ENCODE assay signal across 18 cellular contexts in the genomic region with DNA sequence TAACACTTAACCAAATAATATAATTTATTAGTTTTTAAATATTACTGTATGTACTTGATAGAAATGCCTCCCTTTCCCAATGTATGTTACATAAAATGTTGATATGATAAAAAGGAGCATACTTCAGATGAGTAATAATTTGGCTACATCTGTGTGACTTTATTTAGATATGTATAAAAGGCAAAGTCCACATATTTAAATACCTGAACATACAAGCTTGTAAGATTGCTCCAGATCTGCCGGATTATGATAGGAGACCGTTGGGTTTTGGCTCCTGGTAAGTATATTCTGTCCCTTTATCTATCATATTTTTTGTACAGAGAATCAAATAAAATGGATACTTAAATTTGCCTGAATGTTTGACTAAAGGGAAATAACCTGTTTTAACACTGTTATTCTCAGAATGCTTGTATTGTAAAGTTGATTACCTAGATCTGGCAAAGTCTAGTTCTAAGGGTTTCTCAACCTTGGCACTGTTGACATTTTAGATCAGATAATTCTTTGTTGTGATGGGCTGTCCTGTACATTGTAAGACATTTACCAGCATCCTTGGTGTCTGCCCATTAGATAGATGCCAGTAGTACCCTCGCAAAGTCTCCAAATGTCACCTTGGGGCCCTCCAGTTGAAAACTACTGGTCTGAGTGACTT. TPM values are rescaled to one million over a fixed set of nuclear protein-coding genes. Genes with fewer than 3 reads are reported as not detected.
A peak's percentile ranks its signal among the peaks of the same experiment; 100 is the strongest.
DNase-seq lines count a peak whose midpoint lies in the region; ATAC-seq, FAIRE-seq and TF ChIP-seq lines count a peak whose summit lies in the region.
"Had no signal": no experiment of that assay in that cellular context is flagged by ENCODE, and none has a peak within 500 bp of the region (broad histone marks: within the 10 kb centered on the region; RNA-seq: fewer than 3 reads in every experiment).

No MANE protein-coding gene starts in this region.

- WGBS in small intestine, 3 donors: 54 to 76% (median 61%) methylated on average over 3 of the region's 3 CpGs

- H3K27me3 ChIP-seq in small intestine (ENCODE audit: control insufficient read depth in 2 of 2, insufficient read depth in 2 of 2, low read length in 2 of 2): no peaks in the 10 kb centered on the region
- H3K27me3 ChIP-seq: BLaER1 treated with 17β-estradiol and CSF1 and Interleukin-3, amounts not matched to agents 10 nM and 100 nM had no signal

- H3K4me1 ChIP-seq in small intestine (ENCODE audit: control insufficient read depth in 2 of 2, insufficient read depth in 1 of 2, low read depth in 1 of 2, low read length in 1 of 2): no peaks in the 10 kb centered on the region
- H3K4me1 ChIP-seq: BLaER1 treated with 17β-estradiol and CSF1 and Interleukin-3, amounts not matched to agents 10 nM and 100 nM had no signal

- ATAC-seq in GM21515 (IDR thresholded peaks at IDR 0.05; ENCODE audit: unreplicated experiment) (no peak), SK-N-SH treated with all-trans-retinoic acid at 6 μM for 48 hours (no peak)
- ATAC-seq: CD8-positive, alpha-beta T cell; GM12878; GM23338; HCT116 had no signal

- H3K4me3 ChIP-seq in small intestine (ENCODE audit: low read depth in 1 of 2, low read length in 2 of 2): no peak overlapping the region
- H3K4me3 ChIP-seq: BLaER1 treated with 17β-estradiol and CSF1 and Interleukin-3, amounts not matched to agents 10 nM and 100 nM; GM12878; GM23338 had no signal

- no peak overlapping the region for H3K27ac ChIP-seq in small intestine (ENCODE audit: low read depth in 1 of 2, low read length in 1 of 2)
- H3K27ac ChIP-seq: BLaER1 treated with 17β-estradiol and CSF1 and Interleukin-3, amounts not matched to agents 10 nM and 100 nM; HL-60 had no signal

- FAIRE-seq in H54 (lab: Jason Lieb, UNC) (peak; percentile 43), islet of Langerhans (lab: Jason Lieb, UNC) (peak; percentile 51), small intestine (lab: Jason Lieb, UNC) (peak; percentile 81)
- FAIRE-seq: GM12878 had no signal

- DNase-seq in H54 (ENCODE audit: insufficient read length, low spot score) (no peak), small intestine (no peak), pons (ENCODE audit: low spot score) (no peak)
- no peak for DNase-seq in activated CD4-positive, alpha-beta T cell treated with anti-CD3 and anti-CD28 coated beads, Interleukin-2, amount 50 U/mL, for 4 hours
- DNase-seq: 8988T; Calu3; CD8-positive, alpha-beta T cell; DMS79 treated with DMSO at 0.1 percent for 48 hours; H7; HFFc6 had no signal

- TF ChIP-seq POLR2A in H54 (IDR thresholded peaks at IDR 0.05; ENCODE audit: low read depth, low read length): no peak

- H3K36me3 ChIP-seq in small intestine (ENCODE audit: control insufficient read depth in 2 of 2, insufficient read depth in 2 of 2, low read length in 2 of 2): peaks cover 4 to 11% of the 10 kb centered on the region in 2 donors

- no peaks in the 10 kb centered on the region for H3K9me3 ChIP-seq in small intestine (ENCODE audit: control insufficient read depth, low read depth)
- H3K9me3 ChIP-seq: BLaER1 treated with 17β-estradiol and CSF1 and Interleukin-3, amounts not matched to agents 10 nM and 100 nM had no signal

TF ChIP-seq in SK-N-SH treated with all-trans-retinoic acid at 6 μM for 48 hours, 23 proteins besides CTCF, POLR2A, EP300 and RAD21:
- no peak for TF ChIP-seq GLIS3 (CRISPR knock-in tag; IDR thresholded peaks at IDR 0.05)
- TF ChIP-seq ZNF70 (CRISPR knock-in tag; IDR thresholded peaks at IDR 0.05): no peak

RNA-seq across cellular contexts. Expression of a gene that starts 38.5 kb away (rescaled TPM):
- polyA plus RNA-seq in small intestine: 10 to 100 TPM in 1 of 3 donors, 1 to 10 TPM in 2; 4.6 to 25.4 (median 6.7) TPM
